In the genomic region with DNA sequence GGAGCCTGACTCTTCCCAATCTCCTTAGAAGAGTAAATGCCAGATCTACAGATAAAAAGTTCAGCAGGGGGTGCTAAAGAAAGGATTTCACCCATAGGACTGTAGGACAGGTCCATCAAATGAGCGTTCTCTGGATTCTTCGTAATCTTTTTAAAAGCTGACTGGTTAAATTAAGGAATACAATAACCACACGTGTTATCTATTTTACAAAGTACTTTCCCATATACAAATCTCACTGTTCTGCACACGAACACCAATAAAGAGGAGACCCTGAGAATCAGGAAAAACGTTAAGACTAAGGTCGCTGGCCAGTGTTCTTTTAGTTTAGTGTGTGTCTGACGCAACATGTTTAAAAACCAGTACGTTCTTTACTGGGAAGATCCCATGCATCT, we compare ENCODE assay signal across 8 cellular contexts. TPM values are rescaled to one million over a fixed set of nuclear protein-coding genes. Genes with fewer than 3 reads are reported as not detected.
DNase-seq lines count a peak whose midpoint lies in the region; ATAC-seq and TF ChIP-seq lines count a peak whose summit lies in the region.

No MANE protein-coding gene starts in this region.

- H3K36me3 Mint-ChIP-seq in T-cell = peaks cover 25% of the 10 kb centered on the region

- CTCF ChIA-PET in T-cell (lab: Charles Lee) = interaction anchor here (0.6 to 2.9 kb wide), 17 partner anchors 9 to 1210 kb away, joined by 3 to 18 read pairs (median 4); partner anchors contain the start of gene REV3L (in 1 of the 2)

- H3K9me3 ChIP-seq in osteoblast (ENCODE audit: low read depth, low read length) = no peaks in the 10 kb centered on the region

- peak overlapping the region; percentile 84 for H3K4me3 ChIP-seq in LNCaP clone FGC (ENCODE audit: low read depth, low read length)
- peak overlapping the region; percentile 93 for H3K4me3 ChIP-seq in osteoblast (ENCODE audit: insufficient read depth, low read length)

- H3K4me3 Mint-ChIP-seq in T-cell = no peak overlapping the region

- DNase-seq in SIG-M5 treated with dmso at 0.1 percent for 504 hours (lab: John Stamatoyannopoulos, UW; ENCODE audit: unreplicated experiment) (peak; percentile 68), SIG-M5 (lab: John Stamatoyannopoulos, UW) (no peak), HCEC 1CT (peak; percentile 71), LNCaP clone FGC (ENCODE audit: low read depth) (peak; percentile 11), T-cell (no peak), foreskin keratinocyte (peak; percentile 46 to 71), osteoblast (ENCODE audit: insufficient read length, low spot score, missing footprints) (peak; percentile 81)
- DNase-seq in NK-92 treated with Interleukin-12 subunit alpha and Interleukin-12 subunit beta, amount 100 ng/mL, for 24 hours (lab: John Stamatoyannopoulos, UW) = no peak

- peaks cover 11 to 19% of the 10 kb centered on the region in 2 donors for H3K27me3 Mint-ChIP-seq in T-cell

- H3K4me2 ChIP-seq in osteoblast (ENCODE audit: insufficient read depth, low read length) = peak overlapping the region; percentile 89

- H4K20me1 ChIP-seq in osteoblast (ENCODE audit: insufficient read depth, low read length) = no peaks in the 10 kb centered on the region

- H3K4me1 Mint-ChIP-seq in T-cell = peaks cover 9 to 12% (median 11%) of the 10 kb centered on the region in 3 donors

- peaks cover 16% of the 10 kb centered on the region for H3K36me3 ChIP-seq in osteoblast (ENCODE audit: insufficient read depth, low read length)

- peaks cover 8% of the 10 kb centered on the region for H3K4me1 ChIP-seq in foreskin keratinocyte
- H3K4me1 ChIP-seq in osteoblast (ENCODE audit: insufficient read depth, low read length) = peaks cover 5% of the 10 kb centered on the region

- peak; percentile 1 to 18 (median 10) for ATAC-seq in T-cell (replicated peaks in 1 of 4)
- peak; percentile 65 for ATAC-seq in foreskin keratinocyte

- peak overlapping the region; percentile 82 for H2AFZ ChIP-seq in osteoblast (ENCODE audit: low read length)

- 0 out of 2 replicates have a peak, but pooled peaks have one; percentile 26 for TF ChIP-seq CTCF in LNCaP clone FGC (IDR thresholded peaks at IDR 0.05; ENCODE audit: control insufficient read depth, extremely low read depth, insufficient read depth)
- peak; percentile 71 for TF ChIP-seq CTCF in foreskin keratinocyte (conservative IDR thresholded peaks at IDR 0.05)
- peak; percentile 42 for TF ChIP-seq CTCF in osteoblast (IDR thresholded peaks at IDR 0.05; ENCODE audit: extremely low read depth, low read depth, low read length)

- no peaks in the 10 kb centered on the region for H3K9me3 Mint-ChIP-seq in T-cell

- POLR2A ChIA-PET in T-cell (lab: Charles Lee) = interaction anchor here (0.6 to 1.9 kb wide), 13 partner anchors 9 to 1271 kb away, joined by 3 to 9 read pairs (median 4); partner anchors contain the start of genes AMD1 (in 1 of the 2), CDK19 (in 1 of the 2), REV3L (in 1 of the 2) and RPF2 (in 1 of the 2)

- H3K27me3 ChIP-seq in foreskin keratinocyte = no peaks in the 10 kb centered on the region
- no peaks in the 10 kb centered on the region for H3K27me3 ChIP-seq in osteoblast (ENCODE audit: insufficient read depth, low read length)

- H3K27ac Mint-ChIP-seq in T-cell = no peak overlapping the region

- peaks cover 5% of the 10 kb centered on the region for H3K79me2 ChIP-seq in osteoblast (ENCODE audit: insufficient read depth, low read length)

- H3K27ac ChIP-seq in foreskin keratinocyte (peak overlapping the region; percentile 8), osteoblast (ENCODE audit: low read depth, low read length) (peak overlapping the region; percentile 93)

RNA-seq across cellular contexts. Expression of gene TUBE1, which starts 0.5 kb away (rescaled TPM):
- total RNA-seq in T-cell (10 to 100 TPM; 26.8 to 40.9 (median 33.6) TPM), foreskin keratinocyte (11.8 and 14.2 TPM in 2 replicates), osteoblast (49.6 and 49.8 TPM in 2 replicates)
- polyA plus RNA-seq in foreskin keratinocyte = 7.2 and 8.0 TPM in 2 replicates

RNA-seq across cellular contexts. Expression of gene FAM229B, which starts 0.7 kb away (rescaled TPM):
- total RNA-seq in T-cell = 1 to 10 TPM; 1.2 to 3.7 (median 3.5) TPM
- 12.9 and 17.7 TPM in 2 replicates for total RNA-seq in foreskin keratinocyte
- 18.7 and 23.6 TPM in 2 replicates for polyA plus RNA-seq in foreskin keratinocyte
- total RNA-seq in osteoblast = 11.6 and 17.4 TPM in 2 replicates

RNA-seq across cellular contexts. Expression of gene CCN6, which starts 32.8 kb away (rescaled TPM):
- total RNA-seq in T-cell (not detected), foreskin keratinocyte (0.11 and 0.37 TPM in 2 replicates), osteoblast (6.8 and 6.9 TPM in 2 replicates)
- polyA plus RNA-seq in foreskin keratinocyte = 0.06 and 0.34 TPM in 2 replicates

Comparison
In these comparisons a context has a peak if more than half of its experiments do, and no peak if none do; other contexts are left out.
1. DNase-seq: peak in SIG-M5 treated with dmso at 0.1 percent for 504 hours (single experiment), HCEC 1CT (single experiment), LNCaP clone FGC (single experiment), foreskin keratinocyte (2 of 2) and osteoblast (single experiment); none in SIG-M5 (single experiment), T-cell (0 of 34) and NK-92 treated with Interleukin-12 subunit alpha and Interleukin-12 subunit beta, amount 100 ng/mL, for 24 hours (single experiment).
2. Peak in every context shown above with its lines, with median percentiles within 50 percentile points of each other: CTCF ChIP-seq.